Comparison of ENCODE assay signal across 16 cellular contexts in genomic region chr14:106174206-106174605, GRCh38.
DNase-seq lines count a peak whose midpoint lies in the region; ATAC-seq and TF ChIP-seq lines count a peak whose summit lies in the region.
"Had no signal": no experiment of that assay in that cellular context is flagged by ENCODE, and none has a peak within 500 bp of the region (broad histone marks: within the 10 kb centered on the region; RNA-seq: fewer than 3 reads in every experiment).

No MANE protein-coding gene starts in this region.

- no peak overlapping the region for H3K27ac Mint-ChIP-seq in activated CD8-positive, alpha-beta T cell treated with anti-CD3 and anti-CD28 coated beads for 36 hours
- peak overlapping the region; percentile 1 for H3K27ac Mint-ChIP-seq in activated naive CD8-positive, alpha-beta T cell treated with anti-CD3 and anti-CD28 coated beads for 36 hours
- H3K27ac Mint-ChIP-seq: B cell had no signal

- H4K20me1 ChIP-seq in Loucy (ENCODE audit: insufficient read depth, low read length, poor library complexity, severe bottlenecking) (no peaks in the 10 kb centered on the region), PC-3 (ENCODE audit: low read length) (no peaks in the 10 kb centered on the region)

- H3K27me3 ChIP-seq in Loucy (ENCODE audit: insufficient read depth, low read length, poor library complexity, severe bottlenecking): no peaks in the 10 kb centered on the region
- H3K27me3 ChIP-seq in ascending aorta: no peaks in the 10 kb centered on the region
- no peaks in the 10 kb centered on the region for H3K27me3 ChIP-seq in PC-3 (ENCODE audit: low read length)

- no peak overlapping the region for H3K4me3 Mint-ChIP-seq in activated CD8-positive, alpha-beta T cell treated with anti-CD3 and anti-CD28 coated beads for 36 hours
- no peak overlapping the region for H3K4me3 Mint-ChIP-seq in activated naive CD8-positive, alpha-beta T cell treated with anti-CD3 and anti-CD28 coated beads for 36 hours
- H3K4me3 Mint-ChIP-seq: B cell had no signal

- no peaks in the 10 kb centered on the region for H3K36me3 ChIP-seq in Loucy (ENCODE audit: insufficient read depth, low read length)
- H3K36me3 ChIP-seq in ascending aorta: no peaks in the 10 kb centered on the region
- H3K36me3 ChIP-seq in PC-3 (ENCODE audit: low read depth, low read length): no peaks in the 10 kb centered on the region
- H3K36me3 ChIP-seq: left lung had no signal

- H3K4me3 ChIP-seq in Loucy (ENCODE audit: low read length, poor library complexity, severe bottlenecking) (peak overlapping the region; percentile 51), ascending aorta (no peak overlapping the region), PC-3 (ENCODE audit: low read length) (no peak overlapping the region)
- H3K4me3 ChIP-seq: left lung, SK-N-MC had no signal

- H3K4me1 ChIP-seq in Loucy (ENCODE audit: insufficient read depth, low read length, poor library complexity, severe bottlenecking): peaks cover 28% of the 10 kb centered on the region
- H3K4me1 ChIP-seq in ascending aorta: no peaks in the 10 kb centered on the region
- no peaks in the 10 kb centered on the region for H3K4me1 ChIP-seq in PC-3 (ENCODE audit: insufficient read depth, low read length)
- H3K4me1 ChIP-seq: left lung had no signal

- intact Hi-C loops in activated CD8-positive, alpha-beta T cell treated with anti-CD3 and anti-CD28 coated beads for 36 hours (cut with micrococcal nuclease): no loop called here
- intact Hi-C loops in ascending aorta (cut with DNase I): no loop called here
- intact Hi-C loops in PC-3 (cut with micrococcal nuclease): no loop called here

- H3K9ac ChIP-seq in Loucy (ENCODE audit: low read depth, low read length, poor library complexity, severe bottlenecking) (peak overlapping the region; percentile 39), PC-3 (ENCODE audit: low read length) (no peak overlapping the region)

- H3K36me3 Mint-ChIP-seq in activated CD8-positive, alpha-beta T cell treated with anti-CD3 and anti-CD28 coated beads for 36 hours (ENCODE audit: low read depth): no peaks in the 10 kb centered on the region
- H3K36me3 Mint-ChIP-seq in activated naive CD8-positive, alpha-beta T cell treated with anti-CD3 and anti-CD28 coated beads for 36 hours: no peaks in the 10 kb centered on the region

- no peaks in the 10 kb centered on the region for H3K79me2 ChIP-seq in Loucy (ENCODE audit: insufficient read depth, low read length)
- H3K79me2 ChIP-seq in PC-3 (ENCODE audit: low read length): no peaks in the 10 kb centered on the region

- peak; percentile 66 for ATAC-seq in activated CD8-positive, alpha-beta T cell treated with anti-CD3 and anti-CD28 coated beads for 36 hours
- ATAC-seq in GM18858 (IDR thresholded peaks at IDR 0.05; ENCODE audit: unreplicated experiment) (no peak), PC-3 (no peak)
- ATAC-seq: left lung had no signal

- CTCF ChIA-PET in activated CD8-positive, alpha-beta T cell treated with anti-CD3 and anti-CD28 coated beads for 36 hours (lab: Charles Lee): no interaction called here
- CTCF ChIA-PET in PC-3 (lab: Charles Lee): no interaction called here

- H3K9me2 ChIP-seq in Loucy (replicated peaks; ENCODE audit: low read depth, low read length) (no peaks in the 10 kb centered on the region), PC-3 (replicated peaks; ENCODE audit: low read length) (no peaks in the 10 kb centered on the region)

- peak; percentile 64 for DNase-seq in activated CD8-positive, alpha-beta T cell treated with anti-CD3 and anti-CD28 coated beads for 36 hours
- peak; percentile 55 for DNase-seq in activated naive CD8-positive, alpha-beta T cell treated with anti-CD3 and anti-CD28 coated beads for 36 hours
- DNase-seq in stimulated activated CD8-positive, alpha-beta memory T cell treated with anti-CD3 and anti-CD28 coated beads, Interleukin-12 subunit alpha, Interleukin-12 subunit beta, amount 100 ng/mL, for 1 hour (ENCODE audit: low read depth): peak; percentile 33
- DNase-seq in RPMI8226 (no peak), ascending aorta (ENCODE audit: low spot score in 2 of 2) (no peak), PC-3 (no peak)
- DNase-seq: amniotic stem cell, glutamatergic neuron, left lung, NCI-H510A, occipital lobe had no signal

- TF ChIP-seq CTCF in Loucy (conservative IDR thresholded peaks at IDR 0.05; ENCODE audit: low read length): no peak
- no peak for TF ChIP-seq CTCF in activated CD8-positive, alpha-beta T cell treated with anti-CD3 and anti-CD28 coated beads for 36 hours (IDR thresholded peaks at IDR 0.05)
- no peak for TF ChIP-seq CTCF in ascending aorta (IDR thresholded peaks at IDR 0.05)
- no peak for TF ChIP-seq CTCF in PC-3 (conservative IDR thresholded peaks at IDR 0.05; ENCODE audit: low read depth, low read length)

- H3F3A ChIP-seq in Loucy (ENCODE audit: low read depth) (no peaks in the 10 kb centered on the region), PC-3 (ENCODE audit: low read length, unreplicated experiment) (no peaks in the 10 kb centered on the region)

- H3K4me2 ChIP-seq in Loucy (ENCODE audit: low read depth, low read length, poor library complexity, severe bottlenecking): peak overlapping the region; percentile 65
- H3K4me2 ChIP-seq in PC-3 (ENCODE audit: low read length): no peak overlapping the region

- H3K9me3 ChIP-seq in Loucy (ENCODE audit: insufficient read depth, low read depth, low read length) (no peaks in the 10 kb centered on the region), ascending aorta (no peaks in the 10 kb centered on the region), PC-3 (ENCODE audit: low read length) (no peaks in the 10 kb centered on the region)
- H3K9me3 ChIP-seq: left lung had no signal

- peaks cover 45% of the 10 kb centered on the region for H3K4me1 Mint-ChIP-seq in activated CD8-positive, alpha-beta T cell treated with anti-CD3 and anti-CD28 coated beads for 36 hours (ENCODE audit: low read depth)
- H3K4me1 Mint-ChIP-seq in activated naive CD8-positive, alpha-beta T cell treated with anti-CD3 and anti-CD28 coated beads for 36 hours: peaks cover 45% of the 10 kb centered on the region
- H3K4me1 Mint-ChIP-seq: B cell had no signal

- no TSS peak for BruUV-seq in PC-3 (replicated peaks; lab: Mats Ljungman, UMichigan)

- H2AFZ ChIP-seq in Loucy (ENCODE audit: low read length) (no peak overlapping the region), PC-3 (ENCODE audit: low read length) (no peak overlapping the region)

- H3K9me3 Mint-ChIP-seq in activated CD8-positive, alpha-beta T cell treated with anti-CD3 and anti-CD28 coated beads for 36 hours: no peaks in the 10 kb centered on the region
- no peaks in the 10 kb centered on the region for H3K9me3 Mint-ChIP-seq in activated naive CD8-positive, alpha-beta T cell treated with anti-CD3 and anti-CD28 coated beads for 36 hours

- POLR2A ChIA-PET in activated CD8-positive, alpha-beta T cell treated with anti-CD3 and anti-CD28 coated beads for 36 hours (lab: Charles Lee): no interaction called here
- POLR2A ChIA-PET in PC-3 (lab: Charles Lee; ENCODE audit: unreplicated experiment): no interaction called here

- no peak overlapping the region for H3K27ac ChIP-seq in ascending aorta
- no peak overlapping the region for H3K27ac ChIP-seq in PC-3 (ENCODE audit: low read length)
- H3K27ac ChIP-seq: HL-60, left lung, SK-N-MC had no signal

- H3K27me3 Mint-ChIP-seq in activated CD8-positive, alpha-beta T cell treated with anti-CD3 and anti-CD28 coated beads for 36 hours: no peaks in the 10 kb centered on the region
- H3K27me3 Mint-ChIP-seq in activated naive CD8-positive, alpha-beta T cell treated with anti-CD3 and anti-CD28 coated beads for 36 hours: no peaks in the 10 kb centered on the region

Comparison
In these comparisons a context has a peak if more than half of its experiments do, and no peak if none do; other contexts are left out.
1. DNase-seq: peak in activated CD8-positive, alpha-beta T cell treated with anti-CD3 and anti-CD28 coated beads for 36 hours (single experiment), activated naive CD8-positive, alpha-beta T cell treated with anti-CD3 and anti-CD28 coated beads for 36 hours (single experiment) and stimulated activated CD8-positive, alpha-beta memory T cell treated with anti-CD3 and anti-CD28 coated beads, Interleukin-12 subunit alpha, Interleukin-12 subunit beta, amount 100 ng/mL, for 1 hour (single experiment); none in RPMI8226 (single experiment), ascending aorta (0 of 2) and PC-3 (single experiment).